In the genomic region with DNA sequence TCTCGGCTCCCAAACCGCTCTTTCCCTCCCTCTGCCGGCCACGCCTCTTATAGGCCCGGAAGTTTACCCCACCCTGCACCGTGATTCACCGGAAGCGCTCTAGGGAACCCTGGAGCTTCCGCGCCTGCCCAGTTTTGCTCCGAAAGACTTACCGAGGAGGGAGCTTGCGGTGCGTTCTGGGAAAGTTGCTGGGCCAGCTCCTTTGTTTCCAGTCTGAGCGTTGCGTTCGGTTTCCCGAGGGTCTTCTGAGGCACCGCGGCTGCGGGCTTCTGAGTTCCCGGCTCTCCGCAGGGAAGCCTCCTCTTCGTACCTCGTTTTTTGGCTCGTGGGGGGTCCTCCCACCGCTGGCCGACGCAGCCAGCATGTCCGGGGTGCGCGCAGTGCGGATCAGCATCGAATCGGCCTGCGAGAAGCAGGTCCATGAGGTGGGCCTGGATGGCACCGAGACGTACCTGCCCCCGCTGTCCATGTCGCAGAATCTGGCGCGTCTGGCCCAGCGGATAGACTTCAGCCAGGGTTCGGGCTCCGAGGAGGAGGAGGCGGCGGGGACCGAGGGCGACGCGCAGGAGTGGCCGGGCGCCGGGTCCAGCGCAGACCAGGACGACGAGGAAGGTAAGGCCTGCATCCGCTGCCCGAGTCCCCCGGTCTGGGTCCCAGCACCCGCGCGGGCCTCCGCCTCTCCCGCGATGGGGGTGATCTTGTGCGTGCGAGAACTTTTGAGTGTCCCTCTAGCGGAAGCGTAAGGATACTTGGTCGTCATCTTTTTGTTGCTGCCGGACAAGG, we compare ENCODE assay signal across 1 cellular context.
TF ChIP-seq lines count a peak whose summit lies in the region.

A gene with protein sequence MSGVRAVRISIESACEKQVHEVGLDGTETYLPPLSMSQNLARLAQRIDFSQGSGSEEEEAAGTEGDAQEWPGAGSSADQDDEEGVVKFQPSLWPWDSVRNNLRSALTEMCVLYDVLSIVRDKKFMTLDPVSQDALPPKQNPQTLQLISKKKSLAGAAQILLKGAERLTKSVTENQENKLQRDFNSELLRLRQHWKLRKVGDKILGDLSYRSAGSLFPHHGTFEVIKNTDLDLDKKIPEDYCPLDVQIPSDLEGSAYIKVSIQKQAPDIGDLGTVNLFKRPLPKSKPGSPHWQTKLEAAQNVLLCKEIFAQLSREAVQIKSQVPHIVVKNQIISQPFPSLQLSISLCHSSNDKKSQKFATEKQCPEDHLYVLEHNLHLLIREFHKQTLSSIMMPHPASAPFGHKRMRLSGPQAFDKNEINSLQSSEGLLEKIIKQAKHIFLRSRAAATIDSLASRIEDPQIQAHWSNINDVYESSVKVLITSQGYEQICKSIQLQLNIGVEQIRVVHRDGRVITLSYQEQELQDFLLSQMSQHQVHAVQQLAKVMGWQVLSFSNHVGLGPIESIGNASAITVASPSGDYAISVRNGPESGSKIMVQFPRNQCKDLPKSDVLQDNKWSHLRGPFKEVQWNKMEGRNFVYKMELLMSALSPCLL (plus strand): TSS at position 131 of the 783 bp plus-strand sequence. CDS start 232 bp downstream, at position 363.

TF ChIP-seq in K562, 482 proteins besides CTCF, POLR2A, EP300 and RAD21 (continued from another document and continues in another):
- TF ChIP-seq, protein P1, sequence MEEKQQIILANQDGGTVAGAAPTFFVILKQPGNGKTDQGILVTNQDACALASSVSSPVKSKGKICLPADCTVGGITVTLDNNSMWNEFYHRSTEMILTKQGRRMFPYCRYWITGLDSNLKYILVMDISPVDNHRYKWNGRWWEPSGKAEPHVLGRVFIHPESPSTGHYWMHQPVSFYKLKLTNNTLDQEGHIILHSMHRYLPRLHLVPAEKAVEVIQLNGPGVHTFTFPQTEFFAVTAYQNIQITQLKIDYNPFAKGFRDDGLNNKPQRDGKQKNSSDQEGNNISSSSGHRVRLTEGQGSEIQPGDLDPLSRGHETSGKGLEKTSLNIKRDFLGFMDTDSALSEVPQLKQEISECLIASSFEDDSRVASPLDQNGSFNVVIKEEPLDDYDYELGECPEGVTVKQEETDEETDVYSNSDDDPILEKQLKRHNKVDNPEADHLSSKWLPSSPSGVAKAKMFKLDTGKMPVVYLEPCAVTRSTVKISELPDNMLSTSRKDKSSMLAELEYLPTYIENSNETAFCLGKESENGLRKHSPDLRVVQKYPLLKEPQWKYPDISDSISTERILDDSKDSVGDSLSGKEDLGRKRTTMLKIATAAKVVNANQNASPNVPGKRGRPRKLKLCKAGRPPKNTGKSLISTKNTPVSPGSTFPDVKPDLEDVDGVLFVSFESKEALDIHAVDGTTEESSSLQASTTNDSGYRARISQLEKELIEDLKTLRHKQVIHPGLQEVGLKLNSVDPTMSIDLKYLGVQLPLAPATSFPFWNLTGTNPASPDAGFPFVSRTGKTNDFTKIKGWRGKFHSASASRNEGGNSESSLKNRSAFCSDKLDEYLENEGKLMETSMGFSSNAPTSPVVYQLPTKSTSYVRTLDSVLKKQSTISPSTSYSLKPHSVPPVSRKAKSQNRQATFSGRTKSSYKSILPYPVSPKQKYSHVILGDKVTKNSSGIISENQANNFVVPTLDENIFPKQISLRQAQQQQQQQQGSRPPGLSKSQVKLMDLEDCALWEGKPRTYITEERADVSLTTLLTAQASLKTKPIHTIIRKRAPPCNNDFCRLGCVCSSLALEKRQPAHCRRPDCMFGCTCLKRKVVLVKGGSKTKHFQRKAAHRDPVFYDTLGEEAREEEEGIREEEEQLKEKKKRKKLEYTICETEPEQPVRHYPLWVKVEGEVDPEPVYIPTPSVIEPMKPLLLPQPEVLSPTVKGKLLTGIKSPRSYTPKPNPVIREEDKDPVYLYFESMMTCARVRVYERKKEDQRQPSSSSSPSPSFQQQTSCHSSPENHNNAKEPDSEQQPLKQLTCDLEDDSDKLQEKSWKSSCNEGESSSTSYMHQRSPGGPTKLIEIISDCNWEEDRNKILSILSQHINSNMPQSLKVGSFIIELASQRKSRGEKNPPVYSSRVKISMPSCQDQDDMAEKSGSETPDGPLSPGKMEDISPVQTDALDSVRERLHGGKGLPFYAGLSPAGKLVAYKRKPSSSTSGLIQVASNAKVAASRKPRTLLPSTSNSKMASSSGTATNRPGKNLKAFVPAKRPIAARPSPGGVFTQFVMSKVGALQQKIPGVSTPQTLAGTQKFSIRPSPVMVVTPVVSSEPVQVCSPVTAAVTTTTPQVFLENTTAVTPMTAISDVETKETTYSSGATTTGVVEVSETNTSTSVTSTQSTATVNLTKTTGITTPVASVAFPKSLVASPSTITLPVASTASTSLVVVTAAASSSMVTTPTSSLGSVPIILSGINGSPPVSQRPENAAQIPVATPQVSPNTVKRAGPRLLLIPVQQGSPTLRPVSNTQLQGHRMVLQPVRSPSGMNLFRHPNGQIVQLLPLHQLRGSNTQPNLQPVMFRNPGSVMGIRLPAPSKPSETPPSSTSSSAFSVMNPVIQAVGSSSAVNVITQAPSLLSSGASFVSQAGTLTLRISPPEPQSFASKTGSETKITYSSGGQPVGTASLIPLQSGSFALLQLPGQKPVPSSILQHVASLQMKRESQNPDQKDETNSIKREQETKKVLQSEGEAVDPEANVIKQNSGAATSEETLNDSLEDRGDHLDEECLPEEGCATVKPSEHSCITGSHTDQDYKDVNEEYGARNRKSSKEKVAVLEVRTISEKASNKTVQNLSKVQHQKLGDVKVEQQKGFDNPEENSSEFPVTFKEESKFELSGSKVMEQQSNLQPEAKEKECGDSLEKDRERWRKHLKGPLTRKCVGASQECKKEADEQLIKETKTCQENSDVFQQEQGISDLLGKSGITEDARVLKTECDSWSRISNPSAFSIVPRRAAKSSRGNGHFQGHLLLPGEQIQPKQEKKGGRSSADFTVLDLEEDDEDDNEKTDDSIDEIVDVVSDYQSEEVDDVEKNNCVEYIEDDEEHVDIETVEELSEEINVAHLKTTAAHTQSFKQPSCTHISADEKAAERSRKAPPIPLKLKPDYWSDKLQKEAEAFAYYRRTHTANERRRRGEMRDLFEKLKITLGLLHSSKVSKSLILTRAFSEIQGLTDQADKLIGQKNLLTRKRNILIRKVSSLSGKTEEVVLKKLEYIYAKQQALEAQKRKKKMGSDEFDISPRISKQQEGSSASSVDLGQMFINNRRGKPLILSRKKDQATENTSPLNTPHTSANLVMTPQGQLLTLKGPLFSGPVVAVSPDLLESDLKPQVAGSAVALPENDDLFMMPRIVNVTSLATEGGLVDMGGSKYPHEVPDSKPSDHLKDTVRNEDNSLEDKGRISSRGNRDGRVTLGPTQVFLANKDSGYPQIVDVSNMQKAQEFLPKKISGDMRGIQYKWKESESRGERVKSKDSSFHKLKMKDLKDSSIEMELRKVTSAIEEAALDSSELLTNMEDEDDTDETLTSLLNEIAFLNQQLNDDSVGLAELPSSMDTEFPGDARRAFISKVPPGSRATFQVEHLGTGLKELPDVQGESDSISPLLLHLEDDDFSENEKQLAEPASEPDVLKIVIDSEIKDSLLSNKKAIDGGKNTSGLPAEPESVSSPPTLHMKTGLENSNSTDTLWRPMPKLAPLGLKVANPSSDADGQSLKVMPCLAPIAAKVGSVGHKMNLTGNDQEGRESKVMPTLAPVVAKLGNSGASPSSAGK (IDR thresholded peaks at IDR 0.05) = peak; percentile 52; the same call in 1 of the 2 replicates
- TF ChIP-seq DLX4 (CRISPR knock-in tag; IDR thresholded peaks at IDR 0.05) (no peak), ZNF785 (CRISPR knock-in tag; IDR thresholded peaks at IDR 0.05) (no peak), ZFP30 (CRISPR knock-in tag; IDR thresholded peaks at IDR 0.05; ENCODE audit: borderline replicate concordance) (no peak), ZNF41 (CRISPR knock-in tag; conservative IDR thresholded peaks at IDR 0.05) (no peak), BRF1 (IDR thresholded peaks at IDR 0.05; ENCODE audit: borderline replicate concordance, extremely low read depth, insufficient read length) (no peak), BRD9 (IDR thresholded peaks at IDR 0.05; ENCODE audit: low read depth, partially characterized antibody) (no peak), ETV6 (IDR thresholded peaks at IDR 0.05; ENCODE audit: borderline replicate concordance in 1 of 2, low read depth in 2 of 2, low read length in 1 of 2) (no peak), ETV6 (CRISPR knock-in tag; IDR thresholded peaks at IDR 0.05; ENCODE audit: borderline replicate concordance) (no peak), THRA (IDR thresholded peaks at IDR 0.05) (no peak), SRSF1 (IDR thresholded peaks at IDR 0.05; ENCODE audit: low read depth, low read length) (no peak), ZNF3 (CRISPR knock-in tag; IDR thresholded peaks at IDR 0.05) (no peak), GTF2E2 (tag; IDR thresholded peaks at IDR 0.05) (peak; percentile 76; the same call in 1 of the 2 replicates), NR2C1 (IDR thresholded peaks at IDR 0.05) (peak; percentile 48), NR2C1 (tag; IDR thresholded peaks at IDR 0.05) (0 out of 2 replicates have a peak, but pooled peaks have one; percentile 25), RBM34 (IDR thresholded peaks at IDR 0.05; ENCODE audit: borderline replicate concordance, insufficient read depth, low read length) (no peak), NCOA4 (IDR thresholded peaks at IDR 0.05; ENCODE audit: partially characterized antibody) (no peak), PHF20 (IDR thresholded peaks at IDR 0.05; ENCODE audit: partially characterized antibody) (no peak), ZNF655 (CRISPR knock-in tag; IDR thresholded peaks at IDR 0.05) (no peak), HINFP (tag; conservative IDR thresholded peaks at IDR 0.05; ENCODE audit: low read depth) (no peak), ZNF384 (IDR thresholded peaks at IDR 0.05; ENCODE audit: low read depth, low read length) (no peak), ZNF212 (CRISPR knock-in tag; IDR thresholded peaks at IDR 0.05) (no peak), ZBTB17 (CRISPR knock-in tag; IDR thresholded peaks at IDR 0.05) (peak; percentile 55; the same call in 1 of the 2 replicates), SRF (CRISPR knock-in tag; IDR thresholded peaks at IDR 0.05) (no peak), FIP1L1 (IDR thresholded peaks at IDR 0.05; ENCODE audit: low read depth, low read length, poor library complexity, severe bottlenecking) (no peak), BRCA1 (IDR thresholded peaks at IDR 0.05) (no peak), BRCA1 (CRISPR knock-in tag; IDR thresholded peaks at IDR 0.05) (no peak)
- TF ChIP-seq, protein P2, sequence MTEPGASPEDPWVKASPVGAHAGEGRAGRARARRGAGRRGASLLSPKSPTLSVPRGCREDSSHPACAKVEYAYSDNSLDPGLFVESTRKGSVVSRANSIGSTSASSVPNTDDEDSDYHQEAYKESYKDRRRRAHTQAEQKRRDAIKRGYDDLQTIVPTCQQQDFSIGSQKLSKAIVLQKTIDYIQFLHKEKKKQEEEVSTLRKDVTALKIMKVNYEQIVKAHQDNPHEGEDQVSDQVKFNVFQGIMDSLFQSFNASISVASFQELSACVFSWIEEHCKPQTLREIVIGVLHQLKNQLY (CRISPR knock-in tag; conservative IDR thresholded peaks at IDR 0.05) = no peak
- TF ChIP-seq, protein P3, sequence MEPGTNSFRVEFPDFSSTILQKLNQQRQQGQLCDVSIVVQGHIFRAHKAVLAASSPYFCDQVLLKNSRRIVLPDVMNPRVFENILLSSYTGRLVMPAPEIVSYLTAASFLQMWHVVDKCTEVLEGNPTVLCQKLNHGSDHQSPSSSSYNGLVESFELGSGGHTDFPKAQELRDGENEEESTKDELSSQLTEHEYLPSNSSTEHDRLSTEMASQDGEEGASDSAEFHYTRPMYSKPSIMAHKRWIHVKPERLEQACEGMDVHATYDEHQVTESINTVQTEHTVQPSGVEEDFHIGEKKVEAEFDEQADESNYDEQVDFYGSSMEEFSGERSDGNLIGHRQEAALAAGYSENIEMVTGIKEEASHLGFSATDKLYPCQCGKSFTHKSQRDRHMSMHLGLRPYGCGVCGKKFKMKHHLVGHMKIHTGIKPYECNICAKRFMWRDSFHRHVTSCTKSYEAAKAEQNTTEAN (CRISPR knock-in tag; IDR thresholded peaks at IDR 0.05) = peak; percentile 72; the same call in 1 of the 2 replicates
- TF ChIP-seq, protein P4, sequence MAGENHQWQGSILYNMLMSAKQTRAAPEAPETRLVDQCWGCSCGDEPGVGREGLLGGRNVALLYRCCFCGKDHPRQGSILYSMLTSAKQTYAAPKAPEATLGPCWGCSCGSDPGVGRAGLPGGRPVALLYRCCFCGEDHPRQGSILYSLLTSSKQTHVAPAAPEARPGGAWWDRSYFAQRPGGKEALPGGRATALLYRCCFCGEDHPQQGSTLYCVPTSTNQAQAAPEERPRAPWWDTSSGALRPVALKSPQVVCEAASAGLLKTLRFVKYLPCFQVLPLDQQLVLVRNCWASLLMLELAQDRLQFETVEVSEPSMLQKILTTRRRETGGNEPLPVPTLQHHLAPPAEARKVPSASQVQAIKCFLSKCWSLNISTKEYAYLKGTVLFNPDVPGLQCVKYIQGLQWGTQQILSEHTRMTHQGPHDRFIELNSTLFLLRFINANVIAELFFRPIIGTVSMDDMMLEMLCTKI (IDR thresholded peaks at IDR 0.05; ENCODE audit: partially characterized antibody) = no peak
